In the genomic region with DNA sequence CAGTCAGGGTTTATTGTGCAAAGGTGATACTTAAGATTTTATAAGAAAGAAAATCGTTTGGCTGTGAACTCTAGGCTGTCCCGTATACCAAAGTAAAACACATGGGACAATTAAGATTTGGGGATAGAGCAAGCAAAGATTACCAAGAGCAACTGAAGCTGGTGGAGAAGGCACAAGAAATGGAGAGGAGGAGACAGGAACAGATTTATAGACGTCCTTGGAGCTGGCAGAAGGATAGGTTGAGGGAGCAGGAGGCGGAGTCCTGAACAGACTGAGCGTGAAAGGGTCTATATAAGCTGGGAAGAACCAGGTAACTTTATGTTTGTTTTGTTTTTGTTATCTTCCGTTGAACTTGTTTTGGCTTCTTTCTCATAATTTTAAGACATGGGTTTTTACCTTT, we compare ENCODE assay signal across 18 cellular contexts. TPM values are rescaled to one million over a fixed set of nuclear protein-coding genes. Genes with fewer than 3 reads are reported as not detected.
DNase-seq lines count a peak whose midpoint lies in the region; ATAC-seq, FAIRE-seq and TF ChIP-seq lines count a peak whose summit lies in the region.
"Had no signal": no experiment of that assay in that cellular context is flagged by ENCODE, and none has a peak within 500 bp of the region (broad histone marks: within the 10 kb centered on the region; RNA-seq: fewer than 3 reads in every experiment).

No MANE protein-coding gene starts in this region.

- H3K9me3 Mint-ChIP-seq in activated CD4-positive, alpha-beta T cell treated with anti-CD3 and anti-CD28 coated beads for 36 hours (ENCODE audit: low read depth): no peaks in the 10 kb centered on the region
- H3K9me3 Mint-ChIP-seq in GM23338: no peaks in the 10 kb centered on the region; the same call in 2 of the 3 replicates

- H3K79me2 ChIP-seq in GM23338 (replicated peaks; ENCODE audit: insufficient read depth): peaks cover 76% of the 10 kb centered on the region
- peaks cover 49% of the 10 kb centered on the region for H3K79me2 ChIP-seq in K562 (ENCODE audit: control insufficient read depth, insufficient read depth, low read length)
- H3K79me2 ChIP-seq in neural cell (replicated peaks; ENCODE audit: insufficient read depth, low read length): peaks cover 83% of the 10 kb centered on the region

- TF ChIP-seq POLR2A in K562 (conservative IDR thresholded peaks at IDR 0.05): no peak
- no peak for TF ChIP-seq POLR2A in body of pancreas (IDR thresholded peaks at IDR 0.05)

- peak overlapping the region; percentile 11 for H3K27ac Mint-ChIP-seq in activated CD4-positive, alpha-beta T cell treated with anti-CD3 and anti-CD28 coated beads for 36 hours
- H3K27ac Mint-ChIP-seq in GM23338: no peak overlapping the region

- peaks cover 68% of the 10 kb centered on the region for H3K4me1 Mint-ChIP-seq in activated CD4-positive, alpha-beta T cell treated with anti-CD3 and anti-CD28 coated beads for 36 hours
- H3K4me1 Mint-ChIP-seq in GM23338: peaks cover 59% of the 10 kb centered on the region

- CTCF ChIA-PET in activated CD4-positive, alpha-beta T cell treated with anti-CD3 and anti-CD28 coated beads for 36 hours (lab: Charles Lee): interaction anchor here (0.6 to 3.6 kb wide), 6 partner anchors 16 to 173 kb away, joined by 3 to 13 read pairs (median 4); no protein-coding TSS in a partner anchor
- CTCF ChIA-PET in K562 (lab: Yijun Ruan, JAX; ENCODE audit: low intra/inter-chr PET ratio): no interaction called here

- no peak for TF ChIP-seq EP300 in K562 (IDR thresholded peaks at IDR 0.05; ENCODE audit: low read length)
- no peak for TF ChIP-seq EP300 in neural cell (conservative IDR thresholded peaks at IDR 0.05; ENCODE audit: poor library complexity, severe bottlenecking)

- H3K9me3 ChIP-seq in K562 (replicated peaks; ENCODE audit: control insufficient read depth, insufficient read depth, low read depth, low read length) (no peaks in the 10 kb centered on the region), neural cell (ENCODE audit: low read length) (no peaks in the 10 kb centered on the region), body of pancreas (no peaks in the 10 kb centered on the region)
- no peaks in the 10 kb centered on the region for H3K9me3 ChIP-seq in effector memory CD4-positive, alpha-beta T cell (ENCODE audit: control insufficient read depth, low read length)
- H3K9me3 ChIP-seq: transverse colon had no signal

- no peak for ATAC-seq in activated CD4-positive, alpha-beta T cell treated with anti-CD3 and anti-CD28 coated beads for 36 hours
- ATAC-seq in GM23338: no peak
- ATAC-seq in K562: no peak
- ATAC-seq in body of pancreas: no peak
- ATAC-seq: foreskin keratinocyte had no signal

- WGBS in K562 (ENCODE audit: insufficient coverage, low coverage, missing lambda C conversion rate): 39% methylated on average over 6 of the region's 6 CpGs
- WGBS in body of pancreas, 2 donors: 67 to 72% methylated on average over 6 of the region's 6 CpGs

- TF ChIP-seq RAD21 in K562 (CRISPR knock-in tag; conservative IDR thresholded peaks at IDR 0.05 in 1 of 2, IDR thresholded peaks at IDR 0.05 in 1 of 2) (no peak), neural cell (conservative IDR thresholded peaks at IDR 0.05) (no peak)

- H3K36me3 Mint-ChIP-seq in activated CD4-positive, alpha-beta T cell treated with anti-CD3 and anti-CD28 coated beads for 36 hours (ENCODE audit: low read depth): peaks cover 5% of the 10 kb centered on the region
- peaks cover 2% of the 10 kb centered on the region; the same call in 1 of the 3 replicates for H3K36me3 Mint-ChIP-seq in GM23338 (ENCODE audit: low read depth)

- H3K4me2 ChIP-seq in GM23338: peak overlapping the region; percentile 84
- H3K4me2 ChIP-seq in K562 (ENCODE audit: insufficient read depth, low read length): no peak overlapping the region
- H3K4me2 ChIP-seq in neural cell (ENCODE audit: low read length): peak overlapping the region; percentile 44

- FAIRE-seq in K562 (lab: Jason Lieb, UNC): no peak
- FAIRE-seq: H1 had no signal

- no peaks in the 10 kb centered on the region for H3K36me3 ChIP-seq in GM23338 (ENCODE audit: insufficient read depth)
- H3K36me3 ChIP-seq in K562 (ENCODE audit: control insufficient read depth, insufficient read depth, low read length): no peaks in the 10 kb centered on the region
- H3K36me3 ChIP-seq in neural cell (ENCODE audit: insufficient read depth, low read length): no peaks in the 10 kb centered on the region
- no peaks in the 10 kb centered on the region for H3K36me3 ChIP-seq in effector memory CD4-positive, alpha-beta T cell (ENCODE audit: control insufficient read depth, insufficient read depth, low read length)
- H3K36me3 ChIP-seq in body of pancreas (replicated peaks in 1 of 2; ENCODE audit: insufficient read depth in 1 of 2, low read depth in 2 of 2): no peaks in the 10 kb centered on the region
- H3K36me3 ChIP-seq: SJSA1, transverse colon had no signal

- H3K27ac ChIP-seq in GM23338 (ENCODE audit: low read depth) (no peak overlapping the region), K562 (ENCODE audit: extremely low read depth, low read depth, low read length) (no peak overlapping the region), neural cell (ENCODE audit: low read length) (no peak overlapping the region), body of pancreas (no peak overlapping the region)
- no peak overlapping the region for H3K27ac ChIP-seq in effector memory CD4-positive, alpha-beta T cell (ENCODE audit: insufficient read depth, low read length, poor library complexity, severe bottlenecking)
- H3K27ac ChIP-seq: coronary artery, foreskin keratinocyte, HL-60, SJSA1, transverse colon had no signal

- intact Hi-C loops in activated CD4-positive, alpha-beta T cell treated with anti-CD3 and anti-CD28 coated beads for 36 hours (cut with DNase I, micrococcal nuclease): loop anchor here in 1 of 2 experiments (2.0 to 5.0 kb wide), 2 partner anchors 50 to 120 kb away; no protein-coding TSS in a partner anchor
- intact Hi-C loops in K562 (cut with micrococcal nuclease): no loop called here
- intact Hi-C loops in body of pancreas (cut with DNase I): no loop called here

- H4K20me1 ChIP-seq in GM23338 (replicated peaks; ENCODE audit: insufficient read depth) (peaks cover 38% of the 10 kb centered on the region), K562 (replicated peaks; ENCODE audit: control insufficient read depth, insufficient read depth, low read length) (peaks cover 22% of the 10 kb centered on the region), neural cell (ENCODE audit: insufficient read depth) (peaks cover 38% of the 10 kb centered on the region)

- peak overlapping the region; percentile 33 for H3K4me3 Mint-ChIP-seq in activated CD4-positive, alpha-beta T cell treated with anti-CD3 and anti-CD28 coated beads for 36 hours
- H3K4me3 Mint-ChIP-seq in GM23338: peak overlapping the region; percentile 31; the same call in 2 of the 3 replicates

- H3K27me3 ChIP-seq in GM23338 (ENCODE audit: insufficient read depth): peaks cover 25% of the 10 kb centered on the region
- peaks cover under 1 to 7% of the 10 kb centered on the region in 2 experiments; a peak in 3 of 5 replicates for H3K27me3 ChIP-seq in K562 (ENCODE audit: control insufficient read depth in 2 of 2, insufficient read depth in 2 of 2, low read length in 2 of 2)
- H3K27me3 ChIP-seq in neural cell (ENCODE audit: insufficient read depth, low read depth, low read length): no peaks in the 10 kb centered on the region
- no peaks in the 10 kb centered on the region for H3K27me3 ChIP-seq in effector memory CD4-positive, alpha-beta T cell (replicated peaks; ENCODE audit: control insufficient read depth, insufficient read depth, low read length, poor library complexity, severe bottlenecking)
- H3K27me3 ChIP-seq in body of pancreas: no peaks in the 10 kb centered on the region

- TF ChIP-seq CTCF in GM23338 (conservative IDR thresholded peaks at IDR 0.05; ENCODE audit: low read depth in 2 of 2): no peak
- TF ChIP-seq CTCF in K562 (IDR thresholded peaks at IDR 0.05 in 2 of 3, conservative IDR thresholded peaks at IDR 0.05 in 1 of 3; ENCODE audit: insufficient read depth in 2 of 3, low read depth in 1 of 3, low read length in 3 of 3): no peak
- no peak for TF ChIP-seq CTCF in neural cell (IDR thresholded peaks at IDR 0.05; ENCODE audit: poor library complexity, severe bottlenecking)
- TF ChIP-seq CTCF in body of pancreas (IDR thresholded peaks at IDR 0.05): no peak

- H2AFZ ChIP-seq in GM23338 (no peak overlapping the region), K562 (ENCODE audit: low read depth, low read length) (no peak overlapping the region), neural cell (ENCODE audit: low read depth, low read length) (no peak overlapping the region)

- in situ Hi-C loops in K562 (cut with MboI): no loop called here

- H3K9ac ChIP-seq in K562 (ENCODE audit: insufficient read depth in 1 of 2, low read depth in 2 of 2, low read length in 2 of 2): no peak overlapping the region
- no peak overlapping the region for H3K9ac ChIP-seq in neural cell (ENCODE audit: low read length)

- DNase-seq in activated CD4-positive, alpha-beta T cell treated with anti-CD3 and anti-CD28 coated beads for 36 hours: no peak
- no peak for DNase-seq in activated CD4-positive, alpha-beta T cell treated with anti-CD3 and anti-CD28 coated beads, Interleukin-2, amount 50 U/mL, for 4 hours
- DNase-seq in GM23338 (ENCODE audit: low spot score) (no peak), K562 (ENCODE audit: extremely low read depth in 1 of 4, low spot score in 3 of 4) (no peak), body of pancreas (no peak)
- no peak for DNase-seq in effector memory CD4-positive, alpha-beta T cell
- no peak for DNase-seq in stimulated activated CD4-positive, alpha-beta T cell treated with anti-CD3 and anti-CD28 coated beads, Interleukin-1b, Interleukin-23, amount 100 ng/mL, for 48 hours
- DNase-seq: activated gamma-delta T cell treated with Interleukin-2 at 50 U/mL for 16 hours, foreskin keratinocyte, kidney glomerular epithelial cell, NCI-H1694, NCI-H524 treated with DMSO at 0.1 percent for 48 hours, transverse colon had no signal

- no TSS peak for BruUV-seq in K562 (replicated peaks; lab: Mats Ljungman, UMichigan)

- H3K9me1 ChIP-seq in K562 (ENCODE audit: control insufficient read depth, insufficient read depth, low read length): no peaks in the 10 kb centered on the region

- H3K9me2 ChIP-seq in GM23338 (ENCODE audit: insufficient read depth) (no peaks in the 10 kb centered on the region), neural cell (ENCODE audit: insufficient read depth, low read length) (no peaks in the 10 kb centered on the region)

- H3K27me3 Mint-ChIP-seq in activated CD4-positive, alpha-beta T cell treated with anti-CD3 and anti-CD28 coated beads for 36 hours: no peaks in the 10 kb centered on the region
- H3K27me3 Mint-ChIP-seq in GM23338 (ENCODE audit: insufficient read depth, low read depth, poor library complexity): peaks cover 11% of the 10 kb centered on the region

- no peaks in the 10 kb centered on the region for H3F3A ChIP-seq in GM23338 (replicated peaks; ENCODE audit: low read depth)
- H3F3A ChIP-seq in neural cell (ENCODE audit: insufficient read depth, low read length, poor library complexity, severe bottlenecking): no peaks in the 10 kb centered on the region

- H3K4me1 ChIP-seq in GM23338 (ENCODE audit: insufficient read depth): peaks cover 51% of the 10 kb centered on the region
- peaks cover 16 to 19% of the 10 kb centered on the region in 2 experiments; a peak in 4 of 5 replicates for H3K4me1 ChIP-seq in K562 (replicated peaks in 1 of 2; ENCODE audit: control insufficient read depth in 2 of 2, insufficient read depth in 2 of 2, low read length in 2 of 2)
- H3K4me1 ChIP-seq in effector memory CD4-positive, alpha-beta T cell (ENCODE audit: control insufficient read depth, insufficient read depth, low read length, poor library complexity, severe bottlenecking): peaks cover 41% of the 10 kb centered on the region
- H3K4me1 ChIP-seq in body of pancreas: peaks cover 27% of the 10 kb centered on the region

- POLR2A ChIA-PET in activated CD4-positive, alpha-beta T cell treated with anti-CD3 and anti-CD28 coated beads for 36 hours (lab: Charles Lee): no interaction called here
- POLR2A ChIA-PET in K562 (lab: Yijun Ruan, JAX): interaction anchor here (1.3 kb wide), 1 partner anchor 76 kb away, joined by 4 read pairs; no protein-coding TSS in a partner anchor

- H3K4me3 ChIP-seq in GM23338: no peak overlapping the region
- H3K4me3 ChIP-seq in K562: no peak overlapping the region
- H3K4me3 ChIP-seq in neural cell (ENCODE audit: low read length): peak overlapping the region; percentile 86
- no peak overlapping the region for H3K4me3 ChIP-seq in effector memory CD4-positive, alpha-beta T cell (ENCODE audit: insufficient read depth, low read depth, low read length, poor library complexity, severe bottlenecking)
- H3K4me3 ChIP-seq in body of pancreas: no peak overlapping the region
- H3K4me3 ChIP-seq: coronary artery, SJSA1, transverse colon had no signal

RNA-seq across cellular contexts. Expression of gene TNRC6C, which starts 3.8 kb away (rescaled TPM):
- 10 to 100 TPM; 19.6 to 20.3 TPM for total RNA-seq in activated CD4-positive, alpha-beta T cell treated with anti-CD3 and anti-CD28 coated beads for 36 hours
- 16.2 and 16.6 TPM in 2 replicates for total RNA-seq in GM23338 (2014; rRNA removed; shearing (Covaris generic))
- polyA plus RNA-seq in GM23338 (2016; fragmentation: Nextera tagmentation; extraction: Ambion mirVana) (8.6 and 10.1 TPM in 2 replicates), K562 (2011; rRNA removed) (0.60 and 0.96 TPM in 2 replicates), K562 (2014; fragmentation: Illumina TruSeq; extraction: Trizol) (2.2 and 2.3 TPM in 2 replicates), K562 (2014; fragmentation: Nextera tagmentation; extraction: Ambion mirVana) (under 1 TPM; 0.20 to 0.30 TPM), K562 (2014; rRNA removed) (0.81 and 2.5 TPM in 2 replicates), neural cell (15.4 and 17.2 TPM in 2 replicates)
- total RNA-seq in K562 (2011; cell fraction: chromatin; rRNA removed; ENCODE audit: low replicate concordance): 13.1 and 18.3 TPM in 2 replicates
- total RNA-seq in K562 (2011; cell fraction: nucleolus; rRNA removed): 5.5 and 8.3 TPM in 2 replicates
- 8.8 and 10.2 TPM in 2 replicates for total RNA-seq in K562 (2011; cell fraction: nucleoplasm; rRNA removed)
- total RNA-seq in K562 (2014; rRNA removed) (1.4 and 2.4 TPM in 2 replicates), K562 (2014; rRNA removed; fragmentation: Illumina TruSeq; extraction: Trizol) (1.9 and 3.0 TPM in 2 replicates), K562 (2015; rRNA removed; fragmentation: Illumina TruSeq; extraction: Trizol) (2.6 and 2.8 TPM in 2 replicates), K562 (2021) (4.9 and 6.3 TPM in 2 replicates), body of pancreas (10 to 100 TPM in 1 of 2 donors, 1 to 10 TPM in 1; 4.9 to 13.5 TPM)
- polyA plus RNA-seq in K562 (2011; cell fraction: cytosol; rRNA removed): 0.28 and 0.45 TPM in 2 replicates
- polyA plus RNA-seq in K562 (2011; cell fraction: nucleus; rRNA removed): 2.1 and 3.4 TPM in 2 replicates
- polyA plus RNA-seq in K562 (2012): 1.5 and 2.4 TPM in 2 replicates
- 3.2 and 4.1 TPM in 2 replicates for polyA minus RNA-seq in K562 (2011; rRNA and poly(A)+ RNA removed)
- 0.86 and 1.5 TPM in 2 replicates for polyA minus RNA-seq in K562 (2011; cell fraction: cytosol; rRNA and poly(A)+ RNA removed)
- 2.3 and 3.1 TPM in 2 replicates for polyA minus RNA-seq in K562 (2011; cell fraction: nucleus; rRNA and poly(A)+ RNA removed)
- 71.6 and 75.0 TPM in 2 replicates for polyA minus RNA-seq in neural cell
